21 cellular contexts compared by ENCODE assay signal in genomic region chr1:169944621-169945020, GRCh38.
"Had no signal": no experiment of that assay in that cellular context is flagged by ENCODE, and none has a peak within 500 bp of the region (broad histone marks: within the 10 kb centered on the region; RNA-seq: fewer than 3 reads in every experiment).

No MANE protein-coding gene starts in this region.

- H3K36me3 Mint-ChIP-seq: natural killer cell had no signal

- H3K9me3 ChIP-seq: heart left ventricle, ovary, right atrium auricular region, suprapubic skin, thyroid gland, upper lobe of left lung, uterus had no signal

- H3K9me3 Mint-ChIP-seq: natural killer cell, neural crest cell had no signal

- DNase-seq: cortex of kidney; effector CD8-positive, alpha-beta T cell; hippocampal formation; kidney glomerular epithelial cell; natural killer cell; ovary; small intestine; stimulated activated CD4-positive, alpha-beta T cell treated with anti-CD3 and anti-CD28 coated beads, Interleukin-12 subunit alpha, Interleukin-12 subunit beta, amount 100 ng/mL, for 4 hours; stimulated activated naive CD4-positive, alpha-beta T cell; thyroid gland had no signal

- H3K4me1 ChIP-seq: right atrium auricular region, suprapubic skin had no signal

- H3K4me1 Mint-ChIP-seq: natural killer cell had no signal

- ATAC-seq: esophagus mucosa, natural killer cell had no signal

- H3K36me3 ChIP-seq: ovary, suprapubic skin, thyroid gland, uterus had no signal

- FAIRE-seq: endometrium, frontal cortex, islet of Langerhans, small intestine had no signal

- H3K4me3 ChIP-seq: dorsolateral prefrontal cortex, heart left ventricle, ovary, right atrium auricular region, suprapubic skin, thyroid gland, upper lobe of left lung, uterus had no signal

- H3K27me3 ChIP-seq: dorsolateral prefrontal cortex, heart left ventricle, ovary, right atrium auricular region, suprapubic skin, thyroid gland, upper lobe of left lung, uterus had no signal

- H3K27ac ChIP-seq: heart left ventricle, ovary, right atrium auricular region, suprapubic skin, thyroid gland, upper lobe of left lung had no signal

- H3K4me3 Mint-ChIP-seq: natural killer cell, neural crest cell had no signal

- H3K27ac Mint-ChIP-seq: natural killer cell had no signal
